In the genomic region with DNA sequence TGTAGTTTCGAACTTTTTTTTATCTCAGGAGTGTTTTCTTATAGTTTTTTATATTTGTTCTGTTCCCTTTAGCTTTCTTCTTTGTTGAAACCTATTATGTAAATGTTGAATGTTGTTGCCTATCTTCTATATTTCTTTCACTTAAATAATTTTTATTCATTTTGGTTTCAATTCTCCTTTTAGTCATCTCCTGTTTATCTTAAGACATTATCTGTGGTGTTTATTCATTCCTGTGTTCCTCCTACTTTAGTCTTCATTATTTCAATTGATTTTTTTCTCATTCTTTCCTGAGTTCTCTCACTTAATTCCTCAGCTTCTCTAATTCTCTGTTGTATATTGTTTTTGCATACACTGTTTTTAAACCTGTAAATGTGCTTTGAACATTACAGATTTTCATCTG, we compare ENCODE assay signal across 29 cellular contexts.
"Had no signal": no experiment of that assay in that cellular context is flagged by ENCODE, and none has a peak within 500 bp of the region (broad histone marks: within the 10 kb centered on the region; RNA-seq: fewer than 3 reads in every experiment).

No MANE protein-coding gene starts in this region.

- H3K27ac ChIP-seq: adrenal gland, body of pancreas, colonic mucosa, gastrocnemius medialis, heart right ventricle, hepatocyte had no signal

- H3K9me3 Mint-ChIP-seq: activated naive CD4-positive, alpha-beta T cell treated with anti-CD3 and anti-CD28 coated beads, Interleukin-2, amount 50 U/mL, for 24 hours had no signal

- DNase-seq: activated CD4-positive, alpha-beta memory T cell treated with anti-CD3 and anti-CD28 coated beads, Interleukin-2, amount 10 ng/mL, durations not matched to agents 7 days and 5 days; activated CD4-positive, alpha-beta T cell treated with anti-CD3 and anti-CD28 coated beads for 4 hours; activated CD4-positive, alpha-beta T cell treated with anti-CD3 and anti-CD28 coated beads, Interleukin-2, amount 10 ng/mL, durations not matched to agents 7 days and 5 days; activated CD4-positive, alpha-beta T cell treated with anti-CD3 and anti-CD28 coated beads, Interleukin-2, amount 50 U/mL, for 4 hours; activated CD4-positive, CD25-positive, alpha-beta regulatory T cell; activated CD4-positive, CD25-positive, alpha-beta regulatory T cell treated with anti-CD3 and anti-CD28 coated beads, Interleukin-2, amount 50 U/mL, for 72 hours; activated CD8-positive, alpha-beta memory T cell treated with anti-CD3 and anti-CD28 coated beads for 24 hours; activated effector memory CD4-positive, alpha-beta T cell treated with anti-CD3 and anti-CD28 coated beads, Interleukin-2, amount 50 U/mL, for 16 hours; activated naive CD4-positive, alpha-beta T cell treated with anti-CD3 and anti-CD28 coated beads for 36 hours; activated naive CD8-positive, alpha-beta T cell treated with anti-CD3 and anti-CD28 coated beads for 36 hours; activated naive CD8-positive, alpha-beta T cell treated with anti-CD3 and anti-CD28 coated beads, Interleukin-2, amount 50 U/mL, for 24 hours; activated T-cell treated with anti-CD3 and anti-CD28 coated beads, Interleukin-2, amount 50 U/mL, for 4 hours; adrenal gland; amygdala; aorta; body of pancreas; caudate nucleus; cerebellar nuclear complex; colonic mucosa; effector CD8-positive, alpha-beta T cell; foreskin fibroblast; gastrocnemius medialis; glutamatergic neuron; heart right ventricle; T-helper 2 cell had no signal

- H3K27me3 Mint-ChIP-seq: activated CD4-positive, alpha-beta memory T cell treated with anti-CD3 and anti-CD28 coated beads, Interleukin-2, amount 10 ng/mL, durations not matched to agents 7 days and 5 days; activated CD4-positive, alpha-beta T cell treated with anti-CD3 and anti-CD28 coated beads, Interleukin-2, amount 10 ng/mL, durations not matched to agents 7 days and 5 days; activated naive CD4-positive, alpha-beta T cell treated with anti-CD3 and anti-CD28 coated beads, Interleukin-2, amount 50 U/mL, for 24 hours; activated naive CD8-positive, alpha-beta T cell treated with anti-CD3 and anti-CD28 coated beads for 36 hours; activated naive CD8-positive, alpha-beta T cell treated with anti-CD3 and anti-CD28 coated beads, Interleukin-2, amount 50 U/mL, for 24 hours had no signal

- H3K9me3 ChIP-seq: body of pancreas, colonic mucosa, gastrocnemius medialis had no signal

- H3K27ac Mint-ChIP-seq: activated CD4-positive, alpha-beta memory T cell treated with anti-CD3 and anti-CD28 coated beads, Interleukin-2, amount 10 ng/mL, durations not matched to agents 7 days and 5 days; activated CD4-positive, alpha-beta T cell treated with anti-CD3 and anti-CD28 coated beads, Interleukin-2, amount 10 ng/mL, durations not matched to agents 7 days and 5 days; activated naive CD4-positive, alpha-beta T cell treated with anti-CD3 and anti-CD28 coated beads for 36 hours; activated naive CD4-positive, alpha-beta T cell treated with anti-CD3 and anti-CD28 coated beads, Interleukin-2, amount 50 U/mL, for 24 hours; activated naive CD8-positive, alpha-beta T cell treated with anti-CD3 and anti-CD28 coated beads for 36 hours; activated naive CD8-positive, alpha-beta T cell treated with anti-CD3 and anti-CD28 coated beads, Interleukin-2, amount 50 U/mL, for 24 hours; activated T-helper 2 cell treated with anti-CD3 and anti-CD28 coated beads, Interferon-gamma antibody, Interleukin-2, Interleukin-4, amounts not matched to agents 10 μg/mL and 5 μg/mL and 100 μg/mL, durations not matched to agents 14 hours and 24 hours and 36 hours had no signal

- H3K4me1 ChIP-seq: adrenal gland, body of pancreas, colonic mucosa, gastrocnemius medialis, heart right ventricle had no signal

- H3K4me1 Mint-ChIP-seq: activated naive CD4-positive, alpha-beta T cell treated with anti-CD3 and anti-CD28 coated beads, Interleukin-2, amount 50 U/mL, for 24 hours had no signal

- H3K4me3 Mint-ChIP-seq: activated CD4-positive, alpha-beta memory T cell treated with anti-CD3 and anti-CD28 coated beads, Interleukin-2, amount 10 ng/mL, durations not matched to agents 7 days and 5 days; activated CD4-positive, alpha-beta T cell treated with anti-CD3 and anti-CD28 coated beads, Interleukin-2, amount 10 ng/mL, durations not matched to agents 7 days and 5 days; activated naive CD4-positive, alpha-beta T cell treated with anti-CD3 and anti-CD28 coated beads for 36 hours; activated naive CD4-positive, alpha-beta T cell treated with anti-CD3 and anti-CD28 coated beads, Interleukin-2, amount 50 U/mL, for 24 hours; activated naive CD8-positive, alpha-beta T cell treated with anti-CD3 and anti-CD28 coated beads for 36 hours; activated naive CD8-positive, alpha-beta T cell treated with anti-CD3 and anti-CD28 coated beads, Interleukin-2, amount 50 U/mL, for 24 hours; activated T-cell treated with anti-CD3 and anti-CD28 coated beads, Interleukin-2, amount 50 U/mL, for 4 hours had no signal

- ATAC-seq: activated naive CD8-positive, alpha-beta T cell treated with anti-CD3 and anti-CD28 coated beads, Interleukin-2, amount 50 U/mL, for 24 hours; activated T-cell treated with anti-CD3 and anti-CD28 coated beads, Interleukin-2, amount 50 U/mL, for 4 hours; body of pancreas; esophagus mucosa; gastrocnemius medialis; heart right ventricle had no signal

- H3K4me3 ChIP-seq: adrenal gland, body of pancreas, colonic mucosa, gastrocnemius medialis, heart right ventricle, hepatocyte had no signal

- H3K27me3 ChIP-seq: adrenal gland, body of pancreas, colonic mucosa, gastrocnemius medialis, heart right ventricle, hepatocyte had no signal
